12 cellular contexts compared by ENCODE assay signal in the genomic region with DNA sequence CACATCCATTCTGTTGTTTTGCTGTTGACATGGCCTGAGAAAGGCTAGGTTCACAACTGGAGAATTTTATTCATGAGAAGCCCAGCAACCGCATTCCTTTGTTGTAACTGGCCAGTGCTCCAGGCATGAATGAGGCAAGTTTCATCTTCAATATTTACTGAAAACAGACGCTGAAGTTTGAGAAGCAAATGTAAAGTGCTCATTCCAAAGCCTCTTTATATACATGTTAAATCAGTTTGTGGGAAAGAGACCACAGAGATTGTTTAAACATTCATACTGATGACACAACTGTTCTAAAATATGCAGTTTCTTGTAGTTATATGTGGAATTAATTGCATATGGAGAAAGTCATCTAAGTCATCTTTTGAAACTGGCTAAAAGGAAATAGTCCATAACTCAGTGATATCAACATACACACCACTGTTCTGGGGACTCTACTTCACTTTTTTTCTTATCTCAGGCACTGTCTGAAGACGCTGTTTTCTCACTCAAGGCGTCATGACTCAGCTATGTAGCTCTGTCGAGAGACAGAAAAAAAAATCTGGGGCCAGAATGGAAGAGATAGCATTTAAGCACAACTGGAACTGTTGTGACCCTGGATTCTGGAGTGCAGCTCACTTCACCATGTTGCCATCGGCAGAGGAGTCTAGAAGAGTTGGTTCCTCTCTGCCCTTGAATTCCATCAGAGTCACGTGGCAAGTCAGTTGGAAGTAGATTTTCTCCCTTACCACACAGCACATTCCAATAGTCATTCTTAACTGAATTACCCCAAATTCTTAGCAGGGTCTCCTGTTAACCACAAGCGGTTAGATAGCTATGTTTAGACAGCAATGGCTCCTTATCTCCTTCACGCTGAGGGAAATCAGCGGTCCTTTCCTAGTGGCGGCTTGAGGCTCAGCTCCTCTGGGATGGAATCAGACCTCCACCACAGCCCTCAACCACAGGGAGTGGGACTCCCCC.
A peak's percentile ranks its signal among the peaks of the same experiment; 100 is the strongest.
DNase-seq lines count a peak whose midpoint lies in the region; ATAC-seq and TF ChIP-seq lines count a peak whose summit lies in the region.
"Had no signal": no experiment of that assay in that cellular context is flagged by ENCODE, and none has a peak within 500 bp of the region (broad histone marks: within the 10 kb centered on the region; RNA-seq: fewer than 3 reads in every experiment).

No MANE protein-coding gene starts in this region.

- no peak for ATAC-seq in HG02852 (IDR thresholded peaks at IDR 0.05; ENCODE audit: unreplicated experiment)
- ATAC-seq: activated CD8-positive, alpha-beta T cell treated with anti-CD3 and anti-CD28 coated beads, Interleukin-2, amount 10 ng/mL, durations not matched to agents 7 days and 5 days; left colon had no signal

- H3K27ac ChIP-seq in left ventricle myocardium inferior (replicated peaks), result peak overlapping the region; percentile 30

- H3K9me3 ChIP-seq in adipocyte (ENCODE audit: control insufficient read depth, low read length) (no peaks in the 10 kb centered on the region), left ventricle myocardium inferior (replicated peaks) (no peaks in the 10 kb centered on the region)

- H3K4me3 ChIP-seq in adipocyte (ENCODE audit: low read length) (peak overlapping the region; percentile 46), left ventricle myocardium inferior (no peak overlapping the region)

- peak; percentile 88 for DNase-seq in A172 (ENCODE audit: low spot score)
- peak; percentile 68 for DNase-seq in HK-2 (ENCODE audit: unreplicated experiment)
- DNase-seq in adipocyte (ENCODE audit: low read depth), result peak; percentile 91
- DNase-seq in left ventricle myocardium inferior, result no peak
- no peak for DNase-seq in middle frontal gyrus (ENCODE audit: extremely low spot score, low spot score)
- no peak for DNase-seq in NCI-H2227 treated with DMSO at 0.1 percent for 48 hours (lab: John Stamatoyannopoulos, UW)
- no peak for DNase-seq in central memory CD4-positive, alpha-beta T cell
- DNase-seq: activated CD8-positive, alpha-beta T cell treated with anti-CD3 and anti-CD28 coated beads, Interleukin-2, amount 10 ng/mL, durations not matched to agents 7 days and 5 days; caudate nucleus; left colon; stimulated activated CD4-positive, alpha-beta T cell treated with anti-CD3 and anti-CD28 coated beads, Interleukin-15, amount 100 ng/mL, for 24 hours had no signal

- TF ChIP-seq CTCF in left ventricle myocardium inferior (IDR thresholded peaks at IDR 0.05; ENCODE audit: borderline replicate concordance), result no peak

- H3K27me3 ChIP-seq in adipocyte (replicated peaks; ENCODE audit: control insufficient read depth, insufficient read depth, low read length) (no peaks in the 10 kb centered on the region), left ventricle myocardium inferior (ENCODE audit: low read depth) (peaks cover 8% of the 10 kb centered on the region)

- H3K36me3 ChIP-seq in adipocyte (ENCODE audit: control insufficient read depth, insufficient read depth, low read length, severe bottlenecking) (no peaks in the 10 kb centered on the region), left ventricle myocardium inferior (no peaks in the 10 kb centered on the region)

- intact Hi-C loops in left ventricle myocardium inferior (cut with micrococcal nuclease), result loop anchor here (10.0 kb wide), 1 partner anchor 529 kb away; no protein-coding TSS in a partner anchor

- H3K4me1 ChIP-seq in adipocyte (ENCODE audit: control insufficient read depth, insufficient read depth, low read length), result peaks cover 23% of the 10 kb centered on the region
- peaks cover 32% of the 10 kb centered on the region for H3K4me1 ChIP-seq in left ventricle myocardium inferior

- peak overlapping the region; percentile 50 for H3K9ac ChIP-seq in adipocyte (ENCODE audit: low read length)

Comparison
In these comparisons a context has a peak if more than half of its experiments do, and no peak if none do; other contexts are left out.
1. DNase-seq: peak in A172 (single experiment), HK-2 (single experiment) and adipocyte (single experiment); none in left ventricle myocardium inferior (single experiment), middle frontal gyrus (single experiment), NCI-H2227 treated with DMSO at 0.1 percent for 48 hours (single experiment) and central memory CD4-positive, alpha-beta T cell (single experiment).